Comparison of ENCODE assay signal across 10 cellular contexts in genomic region chr13:99354371-99354951, GRCh38. TPM values are rescaled to one million over a fixed set of nuclear protein-coding genes. Genes with fewer than 3 reads are reported as not detected.
DNase-seq lines count a peak whose midpoint lies in the region; ATAC-seq and TF ChIP-seq lines count a peak whose summit lies in the region.
"Had no signal": no experiment of that assay in that cellular context is flagged by ENCODE, and none has a peak within 500 bp of the region (broad histone marks: within the 10 kb centered on the region; RNA-seq: fewer than 3 reads in every experiment).

No MANE protein-coding gene starts in this region.

- H2BK120ac ChIP-seq in trophoblast cell (ENCODE audit: insufficient read depth, low read length, poor library complexity) = no peak overlapping the region

- H3K79me2 ChIP-seq in trophoblast cell (ENCODE audit: control insufficient read depth, insufficient read depth, low read length, poor library complexity) = no peaks in the 10 kb centered on the region

- no peak overlapping the region for H3K4me3 ChIP-seq in trophoblast cell (ENCODE audit: low read depth, low read length)
- H3K4me3 ChIP-seq in right atrium auricular region = no peak overlapping the region

- H3K27ac Mint-ChIP-seq in activated naive CD8-positive, alpha-beta T cell treated with anti-CD3 and anti-CD28 coated beads, Interleukin-2, amount 50 U/mL, for 24 hours = peak overlapping the region; percentile 99

- no CpG with 5 or more reads among the region's 8 CpGs for WGBS in trophoblast cell (ENCODE audit: extremely low coverage, insufficient coverage, insufficient read length)

- H3K9me3 ChIP-seq in trophoblast cell (ENCODE audit: insufficient read depth, low read depth, low read length) (peaks cover 2% of the 10 kb centered on the region), right atrium auricular region (no peaks in the 10 kb centered on the region)

- H3K79me1 ChIP-seq in trophoblast cell (ENCODE audit: low read length) = no peaks in the 10 kb centered on the region

- H3K27ac ChIP-seq in trophoblast cell (ENCODE audit: low read depth, low read length) (no peak overlapping the region), right atrium auricular region (no peak overlapping the region)

- H3K18ac ChIP-seq in trophoblast cell (ENCODE audit: low read length) = no peak overlapping the region

- no peak overlapping the region for H3K9ac ChIP-seq in trophoblast cell (ENCODE audit: low read length)

- H2AFZ ChIP-seq in trophoblast cell (ENCODE audit: insufficient read depth, low read length, poor library complexity) = no peak overlapping the region

- H2BK12ac ChIP-seq in trophoblast cell (ENCODE audit: low read length) = peak overlapping the region; percentile 40

- H3K23ac ChIP-seq in trophoblast cell (ENCODE audit: low read length) = no peak overlapping the region

- no peaks in the 10 kb centered on the region for H3K27me3 ChIP-seq in trophoblast cell (ENCODE audit: insufficient read depth, low read length)
- no peaks in the 10 kb centered on the region for H3K27me3 ChIP-seq in right atrium auricular region

- no peaks in the 10 kb centered on the region for H3K27me3 Mint-ChIP-seq in activated naive CD8-positive, alpha-beta T cell treated with anti-CD3 and anti-CD28 coated beads, Interleukin-2, amount 50 U/mL, for 24 hours

- no peak for DNase-seq in activated naive CD8-positive, alpha-beta T cell treated with anti-CD3 and anti-CD28 coated beads, Interleukin-2, amount 50 U/mL, for 24 hours
- DNase-seq in trophoblast cell (peak; percentile 94 to 96), NCI-H446 treated with DMSO at 0.1 percent for 48 hours (lab: John Stamatoyannopoulos, UW) (no peak), right atrium auricular region (ENCODE audit: low spot score) (no peak)
- DNase-seq: head of caudate nucleus, nucleus accumbens had no signal

- ATAC-seq in GM18511 (IDR thresholded peaks at IDR 0.05; ENCODE audit: unreplicated experiment) = peak; percentile 28
- ATAC-seq in HG03175 (IDR thresholded peaks at IDR 0.05; ENCODE audit: unreplicated experiment) = peak; percentile 16
- no peak for ATAC-seq in activated naive CD8-positive, alpha-beta T cell treated with anti-CD3 and anti-CD28 coated beads, Interleukin-2, amount 50 U/mL, for 24 hours
- no peak for ATAC-seq in GM18907 (IDR thresholded peaks at IDR 0.05; ENCODE audit: unreplicated experiment)
- ATAC-seq in HG02840 (IDR thresholded peaks at IDR 0.05; ENCODE audit: low FRiP score, unreplicated experiment) = no peak

- no peaks in the 10 kb centered on the region for H3K9me3 Mint-ChIP-seq in activated naive CD8-positive, alpha-beta T cell treated with anti-CD3 and anti-CD28 coated beads, Interleukin-2, amount 50 U/mL, for 24 hours

- TF ChIP-seq CTCF in right atrium auricular region (IDR thresholded peaks at IDR 0.05) = no peak

- no peak overlapping the region for H4K8ac ChIP-seq in trophoblast cell (ENCODE audit: low read depth, low read length)

- no peak overlapping the region for H3K14ac ChIP-seq in trophoblast cell (ENCODE audit: low read length)

- no peak overlapping the region for H3K4ac ChIP-seq in trophoblast cell (ENCODE audit: low read depth, low read length)

- H2AK5ac ChIP-seq in trophoblast cell (ENCODE audit: low read length) = no peak overlapping the region

- H3K4me1 Mint-ChIP-seq in activated naive CD8-positive, alpha-beta T cell treated with anti-CD3 and anti-CD28 coated beads, Interleukin-2, amount 50 U/mL, for 24 hours = peaks cover 91% of the 10 kb centered on the region

- H2BK5ac ChIP-seq in trophoblast cell (ENCODE audit: low read depth, low read length, poor library complexity) = no peak overlapping the region

- H4K91ac ChIP-seq in trophoblast cell (ENCODE audit: low read depth, low read length) = no peak overlapping the region

- H4K12ac ChIP-seq in trophoblast cell (ENCODE audit: low read depth, low read length) = no peak overlapping the region

- no peak overlapping the region for H3K4me2 ChIP-seq in trophoblast cell (ENCODE audit: low read length)

- peaks cover 19 to 29% of the 10 kb centered on the region in 2 experiments for H3K4me1 ChIP-seq in trophoblast cell (ENCODE audit: control insufficient read depth in 1 of 2, insufficient read depth in 2 of 2, low read length in 2 of 2)
- H3K4me1 ChIP-seq in right atrium auricular region = peaks cover 0 to 7% of the 10 kb centered on the region in 2 donors

- H3K4me3 Mint-ChIP-seq in activated naive CD8-positive, alpha-beta T cell treated with anti-CD3 and anti-CD28 coated beads, Interleukin-2, amount 50 U/mL, for 24 hours = peak overlapping the region; percentile 69

- H3K36me3 Mint-ChIP-seq in activated naive CD8-positive, alpha-beta T cell treated with anti-CD3 and anti-CD28 coated beads, Interleukin-2, amount 50 U/mL, for 24 hours (ENCODE audit: low read depth) = peaks cover 64% of the 10 kb centered on the region

- H3K36me3 ChIP-seq in trophoblast cell (ENCODE audit: control insufficient read depth in 1 of 2, insufficient read depth in 2 of 2, low read length in 2 of 2) (peaks cover 3 to 18% of the 10 kb centered on the region in 2 experiments), right atrium auricular region (peaks cover 20% of the 10 kb centered on the region)

RNA-seq across cellular contexts. Expression of gene GPR183, which starts 47.3 kb away (rescaled TPM):
- 0.16 and 0.19 TPM in 2 replicates for polyA plus RNA-seq in trophoblast cell (2013)
- 10 to 100 TPM in 1 of 2 donors, 1 to 10 TPM in 1; 7.6 to 13.3 TPM for total RNA-seq in right atrium auricular region

Comparison
In these comparisons a context has a peak if more than half of its experiments do, and no peak if none do; other contexts are left out.
1. ATAC-seq: peak in GM18511 (single experiment) and HG03175 (single experiment); none in activated naive CD8-positive, alpha-beta T cell treated with anti-CD3 and anti-CD28 coated beads, Interleukin-2, amount 50 U/mL, for 24 hours (single experiment), GM18907 (single experiment) and HG02840 (single experiment).
2. DNase-seq: peak in trophoblast cell (2 of 2); none in activated naive CD8-positive, alpha-beta T cell treated with anti-CD3 and anti-CD28 coated beads, Interleukin-2, amount 50 U/mL, for 24 hours (single experiment), NCI-H446 treated with DMSO at 0.1 percent for 48 hours (single experiment) and right atrium auricular region (single experiment).